1 cellular context compared by ENCODE assay signal in genomic region chr12:111638576-111638975, GRCh38.
TF ChIP-seq lines count a peak whose summit lies in the region.

No MANE protein-coding gene starts in this region.

TF ChIP-seq in GM23338, 12 proteins besides CTCF, POLR2A, EP300 and RAD21 (continued from another document):
- no peak for TF ChIP-seq ZNF462 (CRISPR knock-in tag; IDR thresholded peaks at IDR 0.05)
- TF ChIP-seq ZNF331 (CRISPR knock-in tag; IDR thresholded peaks at IDR 0.05; ENCODE audit: low read depth) = no peak
- no peak for TF ChIP-seq EZH2 (IDR thresholded peaks at IDR 0.05; ENCODE audit: low read depth, unreplicated experiment)
- TF ChIP-seq, protein P1, sequence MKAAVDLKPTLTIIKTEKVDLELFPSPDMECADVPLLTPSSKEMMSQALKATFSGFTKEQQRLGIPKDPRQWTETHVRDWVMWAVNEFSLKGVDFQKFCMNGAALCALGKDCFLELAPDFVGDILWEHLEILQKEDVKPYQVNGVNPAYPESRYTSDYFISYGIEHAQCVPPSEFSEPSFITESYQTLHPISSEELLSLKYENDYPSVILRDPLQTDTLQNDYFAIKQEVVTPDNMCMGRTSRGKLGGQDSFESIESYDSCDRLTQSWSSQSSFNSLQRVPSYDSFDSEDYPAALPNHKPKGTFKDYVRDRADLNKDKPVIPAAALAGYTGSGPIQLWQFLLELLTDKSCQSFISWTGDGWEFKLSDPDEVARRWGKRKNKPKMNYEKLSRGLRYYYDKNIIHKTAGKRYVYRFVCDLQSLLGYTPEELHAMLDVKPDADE (IDR thresholded peaks at IDR 0.05) = no peak
- TF ChIP-seq POLR2AphosphoS5 (IDR thresholded peaks at IDR 0.05; ENCODE audit: low read depth) = no peak
- TF ChIP-seq STAT1 (IDR thresholded peaks at IDR 0.05; ENCODE audit: unreplicated experiment) = no peak
- no peak for TF ChIP-seq ZNF114 (CRISPR knock-in tag; IDR thresholded peaks at IDR 0.05)
- no peak for TF ChIP-seq CREB1 (CRISPR knock-in tag; IDR thresholded peaks at IDR 0.05; ENCODE audit: low read depth)
- no peak for TF ChIP-seq JUNB (IDR thresholded peaks at IDR 0.05; ENCODE audit: unreplicated experiment)
